8 cellular contexts compared by ENCODE assay signal in the genomic region with DNA sequence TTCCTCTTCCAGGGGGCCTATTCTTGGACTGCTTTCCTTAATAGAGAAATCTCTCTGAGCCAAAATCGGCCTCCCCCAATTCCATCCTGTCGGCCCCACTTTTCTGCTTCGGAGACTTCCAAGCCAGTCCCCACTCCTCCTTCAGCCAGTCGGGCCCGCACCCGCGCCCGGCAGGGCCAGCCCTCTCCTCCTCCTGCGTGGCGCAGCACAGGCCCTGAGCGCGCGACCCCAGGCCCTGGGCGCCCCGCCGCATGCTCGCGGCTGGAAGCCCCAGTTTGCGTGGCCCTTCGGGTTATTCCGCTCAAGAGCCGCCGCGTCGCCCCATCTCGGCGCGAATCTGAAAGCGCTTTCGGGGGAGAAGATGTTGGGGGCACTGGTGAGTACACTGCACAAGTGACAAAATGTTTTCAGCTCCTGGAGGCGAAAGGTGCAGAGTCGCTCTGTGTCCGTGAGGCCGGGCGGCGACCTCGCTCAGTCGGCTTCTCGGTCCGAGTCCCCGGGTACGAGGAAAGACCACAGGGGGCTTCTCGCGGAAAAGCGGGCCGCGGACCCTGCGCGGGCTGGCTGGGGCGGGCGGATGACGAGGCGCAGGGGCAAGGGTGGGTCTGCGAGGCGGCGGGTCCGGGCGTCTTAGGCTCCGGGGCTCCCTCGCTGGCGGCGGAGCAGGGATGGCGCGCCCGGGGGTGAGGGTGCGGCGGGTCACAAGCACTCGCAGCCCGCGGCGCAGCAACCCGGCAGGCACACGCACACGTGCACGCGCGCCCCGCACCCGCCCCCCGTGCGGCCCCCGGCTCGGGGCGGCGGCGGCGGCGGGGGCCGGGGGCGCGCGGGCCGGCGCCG. TPM values are rescaled to one million over a fixed set of nuclear protein-coding genes. Genes with fewer than 3 reads are reported as not detected.
DNase-seq lines count a peak whose midpoint lies in the region; ATAC-seq, FAIRE-seq and TF ChIP-seq lines count a peak whose summit lies in the region.

A gene with protein sequence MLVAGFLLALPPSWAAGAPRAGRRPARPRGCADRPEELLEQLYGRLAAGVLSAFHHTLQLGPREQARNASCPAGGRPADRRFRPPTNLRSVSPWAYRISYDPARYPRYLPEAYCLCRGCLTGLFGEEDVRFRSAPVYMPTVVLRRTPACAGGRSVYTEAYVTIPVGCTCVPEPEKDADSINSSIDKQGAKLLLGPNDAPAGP (plus strand): TSS at position 755 of the 840 bp plus-strand sequence. CDS start 303 bp downstream, outside the sequence.

- H3K27me3 Mint-ChIP-seq in nephron (ENCODE audit: low read depth) = peaks cover 24% of the 10 kb centered on the region

- peak within 1 kb of the TSS; percentile 79 for H3K9ac ChIP-seq in Karpas-422 (ENCODE audit: low read length)
- H3K9ac ChIP-seq in fibroblast of lung (ENCODE audit: insufficient read depth, low read length) = peak within 1 kb of the TSS; percentile 73

- no peaks in the 10 kb centered on the region for H3K9me3 Mint-ChIP-seq in nephron

- H2AFZ ChIP-seq in Karpas-422 (ENCODE audit: low read length) (peak within 1 kb of the TSS; percentile 98), fibroblast of lung (ENCODE audit: low read length) (peak within 1 kb of the TSS; percentile 84)

- H3K36me3 ChIP-seq in Karpas-422 (ENCODE audit: insufficient read depth, low read length) (no peaks in the 10 kb centered on the region), fibroblast of lung (ENCODE audit: control insufficient read depth, insufficient read depth, low read length) (no peaks in the 10 kb centered on the region)

- peak within 1 kb of the TSS; percentile 84 for H3K4me3 ChIP-seq in GM08714 (ENCODE audit: low read length)
- peak within 1 kb of the TSS; percentile 85 for H3K4me3 ChIP-seq in Karpas-422 (ENCODE audit: low read length)
- H3K4me3 ChIP-seq in fibroblast of lung (replicated peaks in 1 of 4; ENCODE audit: control extremely low read depth in 1 of 4, insufficient read depth in 1 of 4, low read depth in 3 of 4, low read length in 4 of 4) = peak within 1 kb of the TSS; percentile 60 to 74 (median 72)

- H3K27me3 ChIP-seq in Karpas-422 (ENCODE audit: low read length) = no peaks in the 10 kb centered on the region
- H3K27me3 ChIP-seq in fibroblast of lung (ENCODE audit: control insufficient read depth, insufficient read depth, low read length) = no peaks in the 10 kb centered on the region

- H3K36me3 Mint-ChIP-seq in nephron (ENCODE audit: low read depth) = no peaks in the 10 kb centered on the region

- peak; percentile 24 for ATAC-seq in GM21576 (IDR thresholded peaks at IDR 0.05; ENCODE audit: unreplicated experiment)

- no peak for TF ChIP-seq CTCF in fibroblast of lung (conservative IDR thresholded peaks at IDR 0.05 in 1 of 2, IDR thresholded peaks at IDR 0.05 in 1 of 2; ENCODE audit: low read depth in 1 of 2, low read length in 2 of 2)
- peak in 1 of 3 experiments; percentile 9 for TF ChIP-seq CTCF in nephron (IDR thresholded peaks at IDR 0.05; ENCODE audit: unreplicated experiment in 3 of 3)

- DNase-seq in Karpas-422 (peak; percentile 73), fibroblast of lung (ENCODE audit: low read depth in 2 of 2) (no peak), urothelium cell line (ENCODE audit: low spot score) (peak; percentile 46), RCC 7860 (ENCODE audit: low spot score) (no peak)
- DNase-seq in activated CD8-positive, alpha-beta memory T cell treated with anti-CD3 and anti-CD28 coated beads, Interleukin-2, amount 50 U/mL, for 4 hours = peak; percentile 56

- H3K4me2 ChIP-seq in Karpas-422 (ENCODE audit: low read depth, low read length, poor library complexity, severe bottlenecking) (peak within 1 kb of the TSS; percentile 99), fibroblast of lung (ENCODE audit: extremely low read depth, insufficient read depth, low read length) (peak within 1 kb of the TSS; percentile 71)

- no peaks in the 10 kb centered on the region for H3K79me2 ChIP-seq in Karpas-422 (ENCODE audit: low read length)
- no peaks in the 10 kb centered on the region for H3K79me2 ChIP-seq in fibroblast of lung (ENCODE audit: control insufficient read depth, insufficient read depth, low read length)

- no peaks in the 10 kb centered on the region for H3K9me2 ChIP-seq in Karpas-422 (replicated peaks; ENCODE audit: insufficient read depth, low read length)

- H4K20me1 ChIP-seq in Karpas-422 (ENCODE audit: insufficient read depth, low read depth, low read length) (0 out of 2 replicates have a peak, but pooled peaks cover 6% of the 10 kb centered on the region), fibroblast of lung (ENCODE audit: control insufficient read depth, extremely low read depth, insufficient read depth, low read length) (no peaks in the 10 kb centered on the region)

- H3K4me3 Mint-ChIP-seq in nephron = peak within 1 kb of the TSS; percentile 94 to 96 (median 95)

- FAIRE-seq in urothelium cell line (lab: Jason Lieb, UNC) (no peak), RCC 7860 (lab: Jason Lieb, UNC) (no peak)

- peak within 1 kb of the TSS; percentile 55 to 77 (median 62) for H3K27ac Mint-ChIP-seq in nephron

- peaks cover 14% of the 10 kb centered on the region for H3K4me1 ChIP-seq in Karpas-422 (ENCODE audit: low read length)
- no peaks in the 10 kb centered on the region for H3K4me1 ChIP-seq in fibroblast of lung (ENCODE audit: control insufficient read depth, extremely low read depth, insufficient read depth, low read length)

- H3K9me3 ChIP-seq in Karpas-422 (ENCODE audit: low read length) (no peaks in the 10 kb centered on the region), fibroblast of lung (ENCODE audit: control insufficient read depth, insufficient read depth, low read depth, low read length) (no peaks in the 10 kb centered on the region)

- H3K4me1 Mint-ChIP-seq in nephron = peaks cover 18% of the 10 kb centered on the region

- H3K27ac ChIP-seq in Karpas-422 (ENCODE audit: low read length) = no peak within 1 kb of the TSS
- peak within 1 kb of the TSS; percentile 61 for H3K27ac ChIP-seq in fibroblast of lung (ENCODE audit: insufficient read depth, low read length)

RNA-seq across cellular contexts. Expression of the gene that starts here (rescaled TPM):
- 1.5 TPM in 1 of 2 replicates, not detected in the other for total RNA-seq in Karpas-422 (2014; rRNA removed; shearing (Covaris generic); ENCODE audit: low replicate concordance)
- total RNA-seq in fibroblast of lung = 2.3 and 3.1 TPM in 2 replicates
- polyA plus RNA-seq in fibroblast of lung = 1.2 and 1.5 TPM in 2 replicates
- polyA plus RNA-seq in fibroblast of lung (2012) = 5.9 and 6.9 TPM in 2 replicates
- 0.43 TPM in 1 of 2 replicates, not detected in the other for polyA minus RNA-seq in fibroblast of lung (ENCODE audit: low replicate concordance)

Comparison
In these comparisons a context has a peak if more than half of its experiments do, and no peak if none do; other contexts are left out.
1. DNase-seq: peak in Karpas-422 (single experiment), activated CD8-positive, alpha-beta memory T cell treated with anti-CD3 and anti-CD28 coated beads, Interleukin-2, amount 50 U/mL, for 4 hours (single experiment) and urothelium cell line (single experiment); none in fibroblast of lung (0 of 2) and RCC 7860 (single experiment).
2. Peak in every context shown above with its lines, with median percentiles within 50 percentile points of each other: H3K4me3 ChIP-seq.